ENCODE assay signal across 12 cellular contexts in genomic region chr12:69405466-69405865, GRCh38. TPM values are rescaled to one million over a fixed set of nuclear protein-coding genes. Genes with fewer than 3 reads are reported as not detected.
DNase-seq lines count a peak whose midpoint lies in the region; ATAC-seq and TF ChIP-seq lines count a peak whose summit lies in the region.
"Had no signal": no experiment of that assay in that cellular context is flagged by ENCODE, and none has a peak within 500 bp of the region (broad histone marks: within the 10 kb centered on the region; RNA-seq: fewer than 3 reads in every experiment).

No MANE protein-coding gene starts in this region.

- ATAC-seq in mucosa of descending colon (peak; percentile 38), GM19452 (IDR thresholded peaks at IDR 0.05; ENCODE audit: unreplicated experiment) (no peak)
- ATAC-seq: natural killer cell had no signal

- H3K79me2 ChIP-seq in neural progenitor cell (ENCODE audit: low read depth): no peaks in the 10 kb centered on the region

- H3F3A ChIP-seq in neural progenitor cell (ENCODE audit: low read depth): no peaks in the 10 kb centered on the region

- DNase-seq in AG08396 (ENCODE audit: low spot score): peak; percentile 69
- peak; percentile 93 for DNase-seq in LHCN-M2 (ENCODE audit: low read depth)
- DNase-seq in choroid plexus epithelial cell (ENCODE audit: low read depth): peak; percentile 97
- no peak for DNase-seq in mucosa of descending colon
- DNase-seq in iPS-NIHi7 (ENCODE audit: extremely low spot score): no peak
- no peak for DNase-seq in neural progenitor cell (ENCODE audit: low spot score)
- DNase-seq in NOMO-1 (lab: John Stamatoyannopoulos, UW; ENCODE audit: unreplicated experiment in 2 of 2): no peak
- DNase-seq: activated CD8-positive, alpha-beta memory T cell treated with anti-CD3 and anti-CD28 coated beads, Interleukin-2, amount 50 U/mL, for 48 hours; effector CD4-positive, alpha-beta T cell; MV-4-11; natural killer cell had no signal

- peaks cover 6% of the 10 kb centered on the region for H3K36me3 Mint-ChIP-seq in neural progenitor cell

- no peak overlapping the region for H3K27ac ChIP-seq in neural progenitor cell

- H3K36me3 ChIP-seq in mucosa of descending colon (ENCODE audit: low read depth): no peaks in the 10 kb centered on the region
- H3K36me3 ChIP-seq in neural progenitor cell: no peaks in the 10 kb centered on the region

- H3K27me3 Mint-ChIP-seq in neural progenitor cell (ENCODE audit: insufficient read depth, low read depth): no peaks in the 10 kb centered on the region

- H3K4me3 ChIP-seq in choroid plexus epithelial cell (ENCODE audit: low read depth, low read length) (no peak overlapping the region), mucosa of descending colon (no peak overlapping the region), neural progenitor cell (no peak overlapping the region)

- H3K4me1 ChIP-seq in mucosa of descending colon (ENCODE audit: low read depth): no peaks in the 10 kb centered on the region
- no peaks in the 10 kb centered on the region for H3K4me1 ChIP-seq in neural progenitor cell

- H3K27ac Mint-ChIP-seq in neural progenitor cell: no peak overlapping the region
- H3K27ac Mint-ChIP-seq: natural killer cell had no signal

- H3K4me1 Mint-ChIP-seq in neural progenitor cell: no peaks in the 10 kb centered on the region
- H3K4me1 Mint-ChIP-seq: natural killer cell had no signal

- H3K9ac ChIP-seq in neural progenitor cell: no peak overlapping the region

- no peak overlapping the region for H2AFZ ChIP-seq in neural progenitor cell (replicated peaks)

- no peak overlapping the region for H3K4me3 Mint-ChIP-seq in neural progenitor cell
- H3K4me3 Mint-ChIP-seq: natural killer cell had no signal

- no peaks in the 10 kb centered on the region for H4K20me1 ChIP-seq in neural progenitor cell (ENCODE audit: low read depth)

- no peak overlapping the region for H3K4me2 ChIP-seq in neural progenitor cell

- TF ChIP-seq CTCF in choroid plexus epithelial cell (conservative IDR thresholded peaks at IDR 0.05; ENCODE audit: low read depth, low read length): no peak
- TF ChIP-seq CTCF in mucosa of descending colon (IDR thresholded peaks at IDR 0.05): no peak
- no peak for TF ChIP-seq CTCF in neural progenitor cell (IDR thresholded peaks at IDR 0.05)

- intact Hi-C loops in mucosa of descending colon (cut with DNase I, micrococcal nuclease): no loop called here

- no peaks in the 10 kb centered on the region for H3K9me3 Mint-ChIP-seq in neural progenitor cell
- H3K9me3 Mint-ChIP-seq: natural killer cell had no signal

- H3K9me3 ChIP-seq in mucosa of descending colon (no peaks in the 10 kb centered on the region), neural progenitor cell (ENCODE audit: low read depth) (no peaks in the 10 kb centered on the region)

- no peaks in the 10 kb centered on the region for H3K27me3 ChIP-seq in neural progenitor cell

RNA-seq across cellular contexts. Expression of gene YEATS4, which starts 45.9 kb away (rescaled TPM):
- 39.9 and 48.4 TPM in 2 replicates for total RNA-seq in LHCN-M2 (2014; rRNA removed)
- 7.8 TPM for polyA plus RNA-seq in LHCN-M2 (2012)
- 10 to 100 TPM in 2 of 3 donors, 1 to 10 TPM in 1; 8.8 to 12.8 (median 10.7) TPM for total RNA-seq in mucosa of descending colon
- 93.5 and 159 TPM in 2 replicates for total RNA-seq in neural progenitor cell (ENCODE audit: low replicate concordance)

RNA-seq across cellular contexts. Expression of gene LYZ, which starts 57.3 kb away (rescaled TPM):
- total RNA-seq in LHCN-M2 (2014; rRNA removed) (not detected in 2 replicates), mucosa of descending colon (100 to 1,000 TPM in 1 of 3 donors, 10 to 100 TPM in 2; 47.7 to 118 (median 55.2) TPM), neural progenitor cell (ENCODE audit: low replicate concordance) (0.68 TPM in 1 of 2 replicates, not detected in the other)
- polyA plus RNA-seq in LHCN-M2 (2012): 0.10 TPM

Comparison
In these comparisons a context has a peak if more than half of its experiments do, and no peak if none do; other contexts are left out.
1. DNase-seq: peak in AG08396 (single experiment), LHCN-M2 (single experiment) and choroid plexus epithelial cell (single experiment); none in mucosa of descending colon (0 of 3), iPS-NIHi7 (single experiment), neural progenitor cell (single experiment) and NOMO-1 (0 of 2).
2. RNA of gene LYZ, which starts 57.3 kb away (total RNA-seq): 47.7 to 118 TPM in mucosa of descending colon; not detected in LHCN-M2 and 0.68 TPM in neural progenitor cell; every median in the first group is over 10 times any median in the second.